ENCODE assay signal across 24 cellular contexts in the genomic region with DNA sequence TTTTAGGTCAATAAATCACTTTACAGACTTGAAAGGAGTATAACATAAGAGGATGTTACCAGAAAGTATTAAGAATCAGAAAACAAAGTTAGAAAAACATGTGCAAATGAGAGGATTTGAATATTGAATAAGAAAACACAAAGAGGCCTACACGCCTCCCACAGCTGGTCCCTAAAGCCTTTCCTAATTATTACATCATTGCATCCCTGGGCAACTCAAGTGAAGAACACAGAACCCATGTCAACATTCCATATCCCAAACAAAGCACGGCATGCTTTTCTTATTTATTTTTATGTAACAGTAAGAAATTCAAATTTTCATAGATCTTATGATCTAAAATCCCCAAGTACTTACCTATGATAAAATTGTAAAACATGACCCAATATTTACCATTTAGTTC.
"Had no signal": no experiment of that assay in that cellular context is flagged by ENCODE, and none has a peak within 500 bp of the region (broad histone marks: within the 10 kb centered on the region; RNA-seq: fewer than 3 reads in every experiment).

No MANE protein-coding gene starts in this region.

- H3K4me3 ChIP-seq: esophagus muscularis mucosa, gastrocnemius medialis, heart right ventricle, psoas muscle, right lobe of liver, spleen, testis, tibial nerve, upper lobe of right lung, vagina had no signal

- H3K27ac ChIP-seq: epithelial cell of prostate, esophagus muscularis mucosa, gastrocnemius medialis, heart right ventricle, neutrophil, psoas muscle, right lobe of liver, spleen, testis, tibial nerve, upper lobe of right lung, vagina had no signal

- H3K4me1 ChIP-seq: right lobe of liver, testis, upper lobe of right lung, vagina had no signal

- H3K9me3 ChIP-seq: esophagus muscularis mucosa, gastrocnemius medialis, heart right ventricle, neutrophil, psoas muscle, right lobe of liver, spleen, testis, tibial nerve, upper lobe of right lung, vagina had no signal

- H3K27ac Mint-ChIP-seq: dendritic cell treated with granulocyte-macrophage colony-stimulating factor and Interleukin-4, amounts not matched to agents 40 ng/mL and 50 ng/mL, for 4 days; stimulated activated memory B cell treated with anti-CD40 and anti-IgM and Interleukin-4, amounts not matched to agents 10 μg/mL and 1 μg/mL and 100 μg/mL, for 72 hours; stimulated activated naive CD8-positive, alpha-beta T cell treated with anti-CD3 and anti-CD28 coated beads, Interleukin-15, amount 100 ng/mL, for 72 hours had no signal

- H3K9me3 Mint-ChIP-seq: dendritic cell treated with granulocyte-macrophage colony-stimulating factor and Interleukin-4, amounts not matched to agents 40 ng/mL and 50 ng/mL, for 4 days; effector memory CD8-positive, alpha-beta T cell; stimulated activated memory B cell treated with anti-CD40 and anti-IgM and Interleukin-4, amounts not matched to agents 10 μg/mL and 1 μg/mL and 100 μg/mL, for 72 hours; stimulated activated naive CD8-positive, alpha-beta T cell treated with anti-CD3 and anti-CD28 coated beads, Interleukin-15, amount 100 ng/mL, for 72 hours had no signal

- ATAC-seq: effector memory CD8-positive, alpha-beta T cell; gastrocnemius medialis; heart right ventricle; left lobe of liver; naive thymus-derived CD4-positive, alpha-beta T cell; psoas muscle; right lobe of liver; stimulated activated memory B cell treated with anti-CD40 and anti-IgM and Interleukin-4, amounts not matched to agents 10 μg/mL and 1 μg/mL and 100 μg/mL, for 72 hours; stimulated activated naive CD8-positive, alpha-beta T cell treated with anti-CD3 and anti-CD28 coated beads, Interleukin-15, amount 100 ng/mL, for 72 hours; upper lobe of right lung had no signal

- H3K27me3 ChIP-seq: esophagus muscularis mucosa, gastrocnemius medialis, heart right ventricle, neutrophil, right lobe of liver, spleen, testis, tibial nerve, upper lobe of right lung, vagina had no signal

- DNase-seq: effector memory CD8-positive, alpha-beta T cell; gastrocnemius medialis; heart right ventricle; islet precursor cell; mammary epithelial cell; naive thymus-derived CD4-positive, alpha-beta T cell; psoas muscle; retina; right lobe of liver; spleen; stimulated activated CD4-positive, alpha-beta T cell treated with anti-CD3 and anti-CD28 coated beads, Interleukin-15, amount 100 ng/mL, for 24 hours; stimulated activated CD4-positive, alpha-beta T cell treated with anti-CD3 and anti-CD28 coated beads, Interleukin-1b, Interleukin-23, amount 100 ng/mL, for 48 hours; stimulated activated CD4-positive, alpha-beta T cell treated with anti-CD3 and anti-CD28 coated beads, Interleukin-4, amount 100 ng/mL, for 24 hours; stimulated activated naive CD8-positive, alpha-beta T cell treated with anti-CD3 and anti-CD28 coated beads, Interleukin-15, amount 100 ng/mL, for 72 hours; testis; upper lobe of right lung had no signal

- H3K4me3 Mint-ChIP-seq: dendritic cell treated with granulocyte-macrophage colony-stimulating factor and Interleukin-4, amounts not matched to agents 40 ng/mL and 50 ng/mL, for 4 days; effector memory CD8-positive, alpha-beta T cell; naive thymus-derived CD4-positive, alpha-beta T cell; stimulated activated memory B cell treated with anti-CD40 and anti-IgM and Interleukin-4, amounts not matched to agents 10 μg/mL and 1 μg/mL and 100 μg/mL, for 72 hours; stimulated activated naive CD8-positive, alpha-beta T cell treated with anti-CD3 and anti-CD28 coated beads, Interleukin-15, amount 100 ng/mL, for 72 hours had no signal

- H3K27me3 Mint-ChIP-seq: dendritic cell treated with granulocyte-macrophage colony-stimulating factor and Interleukin-4, amounts not matched to agents 40 ng/mL and 50 ng/mL, for 4 days; effector memory CD8-positive, alpha-beta T cell; naive thymus-derived CD4-positive, alpha-beta T cell; stimulated activated memory B cell treated with anti-CD40 and anti-IgM and Interleukin-4, amounts not matched to agents 10 μg/mL and 1 μg/mL and 100 μg/mL, for 72 hours; stimulated activated naive CD8-positive, alpha-beta T cell treated with anti-CD3 and anti-CD28 coated beads, Interleukin-15, amount 100 ng/mL, for 72 hours had no signal
